ENCODE assay signal across 1 cellular context in the genomic region with DNA sequence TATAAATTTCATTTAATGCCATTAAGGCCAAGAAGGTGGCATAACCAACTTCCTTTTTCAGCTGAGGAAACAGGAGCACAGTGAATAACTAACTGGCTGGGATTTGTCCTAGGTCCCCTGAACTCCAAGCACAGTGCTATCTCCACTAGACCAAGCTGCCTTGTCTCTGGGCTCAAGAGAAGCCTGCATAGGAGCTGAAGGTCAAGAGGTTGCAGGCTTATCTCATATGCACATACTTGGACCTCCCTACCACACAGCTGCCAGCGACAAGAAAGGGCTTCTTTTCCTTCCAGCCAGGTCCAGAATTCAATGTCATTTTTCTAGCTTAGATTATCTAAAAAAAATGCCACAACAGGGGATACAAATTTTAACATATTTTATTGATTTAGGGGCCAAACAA.
TF ChIP-seq lines count a peak whose summit lies in the region.

No MANE protein-coding gene starts in this region.

TF ChIP-seq in K562, 482 proteins besides CTCF, POLR2A, EP300 and RAD21 (continued from another document and continues in another):
- TF ChIP-seq, protein P1, sequence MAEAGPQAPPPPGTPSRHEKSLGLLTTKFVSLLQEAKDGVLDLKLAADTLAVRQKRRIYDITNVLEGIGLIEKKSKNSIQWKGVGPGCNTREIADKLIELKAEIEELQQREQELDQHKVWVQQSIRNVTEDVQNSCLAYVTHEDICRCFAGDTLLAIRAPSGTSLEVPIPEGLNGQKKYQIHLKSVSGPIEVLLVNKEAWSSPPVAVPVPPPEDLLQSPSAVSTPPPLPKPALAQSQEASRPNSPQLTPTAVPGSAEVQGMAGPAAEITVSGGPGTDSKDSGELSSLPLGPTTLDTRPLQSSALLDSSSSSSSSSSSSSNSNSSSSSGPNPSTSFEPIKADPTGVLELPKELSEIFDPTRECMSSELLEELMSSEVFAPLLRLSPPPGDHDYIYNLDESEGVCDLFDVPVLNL (CRISPR knock-in tag; IDR thresholded peaks at IDR 0.05; ENCODE audit: low read depth) = no peak
- TF ChIP-seq, protein P2, sequence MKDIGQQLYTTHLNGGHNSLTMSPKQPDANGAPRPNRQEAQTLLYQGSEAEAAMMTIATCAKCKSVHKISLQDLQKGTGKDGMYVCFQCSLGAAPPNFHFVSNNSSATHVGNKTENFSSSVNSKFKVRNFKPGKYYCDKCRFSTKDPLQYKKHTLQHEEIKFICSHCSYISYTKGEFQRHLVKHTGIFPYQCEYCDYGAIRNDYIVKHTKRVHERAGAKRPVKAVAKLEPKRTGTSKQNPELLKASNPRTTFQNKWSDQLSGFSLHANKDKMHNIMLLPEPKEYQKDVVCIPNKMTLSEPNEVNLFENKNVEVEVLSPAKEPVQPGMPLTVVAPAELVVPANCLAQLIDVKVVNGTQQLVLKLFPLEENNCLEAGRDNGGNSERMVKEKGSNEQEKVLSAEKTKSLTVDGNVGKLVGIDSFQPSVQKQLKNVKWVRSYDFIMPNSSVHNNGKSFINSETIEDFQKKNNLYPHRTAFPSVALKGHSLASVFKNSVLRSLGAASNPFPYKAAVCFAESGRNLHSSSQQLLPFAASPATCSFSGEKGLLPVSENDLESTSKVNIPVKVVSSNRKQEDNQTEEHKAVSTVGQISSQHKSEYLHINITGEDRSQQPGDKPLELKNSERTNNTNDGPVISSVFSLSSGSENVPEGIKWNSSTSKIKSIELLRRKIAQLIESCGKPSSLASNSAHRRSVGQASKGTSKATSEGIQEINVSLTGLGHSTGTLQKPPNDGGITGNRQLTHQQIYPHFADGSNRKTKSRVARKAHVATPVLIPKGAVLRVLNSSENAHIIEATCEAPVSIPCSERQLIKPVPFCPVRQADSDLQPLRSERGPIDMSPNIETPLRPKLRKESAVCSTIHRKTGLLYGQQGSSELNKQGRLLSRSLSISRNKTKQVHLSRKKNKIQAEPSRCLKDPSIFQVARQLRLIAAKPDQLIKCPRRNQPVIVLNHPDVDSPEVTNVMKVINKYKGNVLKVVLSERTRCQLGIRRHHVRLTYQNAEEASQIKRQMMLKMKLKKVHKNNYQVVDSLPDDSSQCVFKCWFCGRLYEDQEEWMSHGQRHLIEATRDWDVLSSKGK (CRISPR knock-in tag; IDR thresholded peaks at IDR 0.05) = no peak
- no peak for TF ChIP-seq YY1 (IDR thresholded peaks at IDR 0.05; ENCODE audit: borderline replicate concordance in 1 of 3, control insufficient read depth in 1 of 3, extremely low read depth in 1 of 3, insufficient read depth in 3 of 3, insufficient read length in 1 of 3, insufficient replicate concordance in 2 of 3, low read depth in 1 of 3, low read length in 2 of 3)
- TF ChIP-seq, protein P3, sequence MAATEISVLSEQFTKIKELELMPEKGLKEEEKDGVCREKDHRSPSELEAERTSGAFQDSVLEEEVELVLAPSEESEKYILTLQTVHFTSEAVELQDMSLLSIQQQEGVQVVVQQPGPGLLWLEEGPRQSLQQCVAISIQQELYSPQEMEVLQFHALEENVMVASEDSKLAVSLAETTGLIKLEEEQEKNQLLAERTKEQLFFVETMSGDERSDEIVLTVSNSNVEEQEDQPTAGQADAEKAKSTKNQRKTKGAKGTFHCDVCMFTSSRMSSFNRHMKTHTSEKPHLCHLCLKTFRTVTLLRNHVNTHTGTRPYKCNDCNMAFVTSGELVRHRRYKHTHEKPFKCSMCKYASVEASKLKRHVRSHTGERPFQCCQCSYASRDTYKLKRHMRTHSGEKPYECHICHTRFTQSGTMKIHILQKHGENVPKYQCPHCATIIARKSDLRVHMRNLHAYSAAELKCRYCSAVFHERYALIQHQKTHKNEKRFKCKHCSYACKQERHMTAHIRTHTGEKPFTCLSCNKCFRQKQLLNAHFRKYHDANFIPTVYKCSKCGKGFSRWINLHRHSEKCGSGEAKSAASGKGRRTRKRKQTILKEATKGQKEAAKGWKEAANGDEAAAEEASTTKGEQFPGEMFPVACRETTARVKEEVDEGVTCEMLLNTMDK (IDR thresholded peaks at IDR 0.05; ENCODE audit: borderline replicate concordance, insufficient read depth, low read depth, low read length, poor library complexity, severe bottlenecking) = no peak
- TF ChIP-seq DPF2 (IDR thresholded peaks at IDR 0.05) = peak; percentile 95
- TF ChIP-seq, protein P4, sequence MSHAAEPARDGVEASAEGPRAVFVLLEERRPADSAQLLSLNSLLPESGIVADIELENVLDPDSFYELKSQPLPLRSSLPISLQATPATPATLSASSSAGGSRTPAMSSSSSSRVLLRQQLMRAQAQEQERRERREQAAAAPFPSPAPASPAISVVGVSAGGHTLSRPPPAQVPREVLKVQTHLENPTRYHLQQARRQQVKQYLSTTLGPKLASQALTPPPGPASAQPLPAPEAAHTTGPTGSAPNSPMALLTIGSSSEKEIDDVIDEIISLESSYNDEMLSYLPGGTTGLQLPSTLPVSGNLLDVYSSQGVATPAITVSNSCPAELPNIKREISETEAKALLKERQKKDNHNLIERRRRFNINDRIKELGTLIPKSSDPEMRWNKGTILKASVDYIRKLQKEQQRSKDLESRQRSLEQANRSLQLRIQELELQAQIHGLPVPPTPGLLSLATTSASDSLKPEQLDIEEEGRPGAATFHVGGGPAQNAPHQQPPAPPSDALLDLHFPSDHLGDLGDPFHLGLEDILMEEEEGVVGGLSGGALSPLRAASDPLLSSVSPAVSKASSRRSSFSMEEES (CRISPR knock-in tag; IDR thresholded peaks at IDR 0.05) = no peak
- TF ChIP-seq TOE1 (IDR thresholded peaks at IDR 0.05; ENCODE audit: borderline replicate concordance) = no peak
- no peak for TF ChIP-seq TOE1 (CRISPR knock-in tag; IDR thresholded peaks at IDR 0.05; ENCODE audit: borderline replicate concordance, low read depth)
- TF ChIP-seq RBM17 (IDR thresholded peaks at IDR 0.05; ENCODE audit: borderline replicate concordance, low read depth, low read length) = no peak
- peak; percentile 57 for TF ChIP-seq CREB1 (IDR thresholded peaks at IDR 0.05)
- TF ChIP-seq CREB1 (CRISPR knock-in tag; IDR thresholded peaks at IDR 0.05) = no peak
- TF ChIP-seq ZKSCAN3 (CRISPR knock-in tag; IDR thresholded peaks at IDR 0.05) = no peak
- TF ChIP-seq, protein P5, sequence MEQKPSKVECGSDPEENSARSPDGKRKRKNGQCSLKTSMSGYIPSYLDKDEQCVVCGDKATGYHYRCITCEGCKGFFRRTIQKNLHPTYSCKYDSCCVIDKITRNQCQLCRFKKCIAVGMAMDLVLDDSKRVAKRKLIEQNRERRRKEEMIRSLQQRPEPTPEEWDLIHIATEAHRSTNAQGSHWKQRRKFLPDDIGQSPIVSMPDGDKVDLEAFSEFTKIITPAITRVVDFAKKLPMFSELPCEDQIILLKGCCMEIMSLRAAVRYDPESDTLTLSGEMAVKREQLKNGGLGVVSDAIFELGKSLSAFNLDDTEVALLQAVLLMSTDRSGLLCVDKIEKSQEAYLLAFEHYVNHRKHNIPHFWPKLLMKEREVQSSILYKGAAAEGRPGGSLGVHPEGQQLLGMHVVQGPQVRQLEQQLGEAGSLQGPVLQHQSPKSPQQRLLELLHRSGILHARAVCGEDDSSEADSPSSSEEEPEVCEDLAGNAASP (IDR thresholded peaks at IDR 0.05) = no peak
- TF ChIP-seq ESRRA (IDR thresholded peaks at IDR 0.05; ENCODE audit: borderline replicate concordance, low read depth) = peak; percentile 98
- TF ChIP-seq NCOA2 (IDR thresholded peaks at IDR 0.05; ENCODE audit: partially characterized antibody in 2 of 2) = no peak
- peak; percentile 90 for TF ChIP-seq ZNF175 (CRISPR knock-in tag; IDR thresholded peaks at IDR 0.05; ENCODE audit: low read depth)
- TF ChIP-seq, protein P6, sequence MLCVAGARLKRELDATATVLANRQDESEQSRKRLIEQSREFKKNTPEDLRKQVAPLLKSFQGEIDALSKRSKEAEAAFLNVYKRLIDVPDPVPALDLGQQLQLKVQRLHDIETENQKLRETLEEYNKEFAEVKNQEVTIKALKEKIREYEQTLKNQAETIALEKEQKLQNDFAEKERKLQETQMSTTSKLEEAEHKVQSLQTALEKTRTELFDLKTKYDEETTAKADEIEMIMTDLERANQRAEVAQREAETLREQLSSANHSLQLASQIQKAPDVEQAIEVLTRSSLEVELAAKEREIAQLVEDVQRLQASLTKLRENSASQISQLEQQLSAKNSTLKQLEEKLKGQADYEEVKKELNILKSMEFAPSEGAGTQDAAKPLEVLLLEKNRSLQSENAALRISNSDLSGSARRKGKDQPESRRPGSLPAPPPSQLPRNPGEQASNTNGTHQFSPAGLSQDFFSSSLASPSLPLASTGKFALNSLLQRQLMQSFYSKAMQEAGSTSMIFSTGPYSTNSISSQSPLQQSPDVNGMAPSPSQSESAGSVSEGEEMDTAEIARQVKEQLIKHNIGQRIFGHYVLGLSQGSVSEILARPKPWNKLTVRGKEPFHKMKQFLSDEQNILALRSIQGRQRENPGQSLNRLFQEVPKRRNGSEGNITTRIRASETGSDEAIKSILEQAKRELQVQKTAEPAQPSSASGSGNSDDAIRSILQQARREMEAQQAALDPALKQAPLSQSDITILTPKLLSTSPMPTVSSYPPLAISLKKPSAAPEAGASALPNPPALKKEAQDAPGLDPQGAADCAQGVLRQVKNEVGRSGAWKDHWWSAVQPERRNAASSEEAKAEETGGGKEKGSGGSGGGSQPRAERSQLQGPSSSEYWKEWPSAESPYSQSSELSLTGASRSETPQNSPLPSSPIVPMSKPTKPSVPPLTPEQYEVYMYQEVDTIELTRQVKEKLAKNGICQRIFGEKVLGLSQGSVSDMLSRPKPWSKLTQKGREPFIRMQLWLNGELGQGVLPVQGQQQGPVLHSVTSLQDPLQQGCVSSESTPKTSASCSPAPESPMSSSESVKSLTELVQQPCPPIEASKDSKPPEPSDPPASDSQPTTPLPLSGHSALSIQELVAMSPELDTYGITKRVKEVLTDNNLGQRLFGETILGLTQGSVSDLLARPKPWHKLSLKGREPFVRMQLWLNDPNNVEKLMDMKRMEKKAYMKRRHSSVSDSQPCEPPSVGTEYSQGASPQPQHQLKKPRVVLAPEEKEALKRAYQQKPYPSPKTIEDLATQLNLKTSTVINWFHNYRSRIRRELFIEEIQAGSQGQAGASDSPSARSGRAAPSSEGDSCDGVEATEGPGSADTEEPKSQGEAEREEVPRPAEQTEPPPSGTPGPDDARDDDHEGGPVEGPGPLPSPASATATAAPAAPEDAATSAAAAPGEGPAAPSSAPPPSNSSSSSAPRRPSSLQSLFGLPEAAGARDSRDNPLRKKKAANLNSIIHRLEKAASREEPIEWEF (CRISPR knock-in tag; IDR thresholded peaks at IDR 0.05) = no peak
- no peak for TF ChIP-seq ZNF24 (IDR thresholded peaks at IDR 0.05)
- TF ChIP-seq, protein P7, sequence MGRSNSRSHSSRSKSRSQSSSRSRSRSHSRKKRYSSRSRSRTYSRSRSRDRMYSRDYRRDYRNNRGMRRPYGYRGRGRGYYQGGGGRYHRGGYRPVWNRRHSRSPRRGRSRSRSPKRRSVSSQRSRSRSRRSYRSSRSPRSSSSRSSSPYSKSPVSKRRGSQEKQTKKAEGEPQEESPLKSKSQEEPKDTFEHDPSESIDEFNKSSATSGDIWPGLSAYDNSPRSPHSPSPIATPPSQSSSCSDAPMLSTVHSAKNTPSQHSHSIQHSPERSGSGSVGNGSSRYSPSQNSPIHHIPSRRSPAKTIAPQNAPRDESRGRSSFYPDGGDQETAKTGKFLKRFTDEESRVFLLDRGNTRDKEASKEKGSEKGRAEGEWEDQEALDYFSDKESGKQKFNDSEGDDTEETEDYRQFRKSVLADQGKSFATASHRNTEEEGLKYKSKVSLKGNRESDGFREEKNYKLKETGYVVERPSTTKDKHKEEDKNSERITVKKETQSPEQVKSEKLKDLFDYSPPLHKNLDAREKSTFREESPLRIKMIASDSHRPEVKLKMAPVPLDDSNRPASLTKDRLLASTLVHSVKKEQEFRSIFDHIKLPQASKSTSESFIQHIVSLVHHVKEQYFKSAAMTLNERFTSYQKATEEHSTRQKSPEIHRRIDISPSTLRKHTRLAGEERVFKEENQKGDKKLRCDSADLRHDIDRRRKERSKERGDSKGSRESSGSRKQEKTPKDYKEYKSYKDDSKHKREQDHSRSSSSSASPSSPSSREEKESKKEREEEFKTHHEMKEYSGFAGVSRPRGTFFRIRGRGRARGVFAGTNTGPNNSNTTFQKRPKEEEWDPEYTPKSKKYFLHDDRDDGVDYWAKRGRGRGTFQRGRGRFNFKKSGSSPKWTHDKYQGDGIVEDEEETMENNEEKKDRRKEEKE (IDR thresholded peaks at IDR 0.05; ENCODE audit: borderline replicate concordance in 1 of 2, control insufficient read depth in 1 of 2, low read depth in 2 of 2, low read length in 1 of 2) = no peak
- no peak for TF ChIP-seq TCFL5 (CRISPR knock-in tag; conservative IDR thresholded peaks at IDR 0.05)
- peak; percentile 95 for TF ChIP-seq SMAD4 (CRISPR knock-in tag; conservative IDR thresholded peaks at IDR 0.05)
- TF ChIP-seq TBL1XR1 (IDR thresholded peaks at IDR 0.05; ENCODE audit: low read length in 2 of 2) = peak; percentile 86
- no peak for TF ChIP-seq SREBF1 (IDR thresholded peaks at IDR 0.05; ENCODE audit: borderline replicate concordance, low read depth, low read length)
- TF ChIP-seq CHD2 (IDR thresholded peaks at IDR 0.05; ENCODE audit: low read depth, low read length) = no peak
- no peak for TF ChIP-seq ZNF507 (tag; conservative IDR thresholded peaks at IDR 0.05)
- TF ChIP-seq SIX5 (IDR thresholded peaks at IDR 0.05; ENCODE audit: borderline replicate concordance in 1 of 2, insufficient read depth in 1 of 2, low read depth in 1 of 2, low read length in 2 of 2) = no peak
- TF ChIP-seq NRF1 (conservative IDR thresholded peaks at IDR 0.05 in 1 of 2, IDR thresholded peaks at IDR 0.05 in 1 of 2) = 0 out of 4 replicates have a peak, but pooled peaks of 1 of the 2 experiments have one; percentile 26
- TF ChIP-seq, protein P8, sequence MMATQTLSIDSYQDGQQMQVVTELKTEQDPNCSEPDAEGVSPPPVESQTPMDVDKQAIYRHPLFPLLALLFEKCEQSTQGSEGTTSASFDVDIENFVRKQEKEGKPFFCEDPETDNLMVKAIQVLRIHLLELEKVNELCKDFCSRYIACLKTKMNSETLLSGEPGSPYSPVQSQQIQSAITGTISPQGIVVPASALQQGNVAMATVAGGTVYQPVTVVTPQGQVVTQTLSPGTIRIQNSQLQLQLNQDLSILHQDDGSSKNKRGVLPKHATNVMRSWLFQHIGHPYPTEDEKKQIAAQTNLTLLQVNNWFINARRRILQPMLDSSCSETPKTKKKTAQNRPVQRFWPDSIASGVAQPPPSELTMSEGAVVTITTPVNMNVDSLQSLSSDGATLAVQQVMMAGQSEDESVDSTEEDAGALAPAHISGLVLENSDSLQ (IDR thresholded peaks at IDR 0.05) = peak; percentile 47
- no peak for TF ChIP-seq CSDE1 (IDR thresholded peaks at IDR 0.05)
- peak; percentile 95 for TF ChIP-seq TAL1 (IDR thresholded peaks at IDR 0.05)
- TF ChIP-seq POLR2AphosphoS5 (IDR thresholded peaks at IDR 0.05; ENCODE audit: control insufficient read depth, insufficient read depth, low read depth, low read length) = peak; percentile 97
- TF ChIP-seq, protein P9, sequence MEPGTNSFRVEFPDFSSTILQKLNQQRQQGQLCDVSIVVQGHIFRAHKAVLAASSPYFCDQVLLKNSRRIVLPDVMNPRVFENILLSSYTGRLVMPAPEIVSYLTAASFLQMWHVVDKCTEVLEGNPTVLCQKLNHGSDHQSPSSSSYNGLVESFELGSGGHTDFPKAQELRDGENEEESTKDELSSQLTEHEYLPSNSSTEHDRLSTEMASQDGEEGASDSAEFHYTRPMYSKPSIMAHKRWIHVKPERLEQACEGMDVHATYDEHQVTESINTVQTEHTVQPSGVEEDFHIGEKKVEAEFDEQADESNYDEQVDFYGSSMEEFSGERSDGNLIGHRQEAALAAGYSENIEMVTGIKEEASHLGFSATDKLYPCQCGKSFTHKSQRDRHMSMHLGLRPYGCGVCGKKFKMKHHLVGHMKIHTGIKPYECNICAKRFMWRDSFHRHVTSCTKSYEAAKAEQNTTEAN (CRISPR knock-in tag; IDR thresholded peaks at IDR 0.05) = no peak
- TF ChIP-seq RBM15 (IDR thresholded peaks at IDR 0.05; ENCODE audit: insufficient read depth, low read length) = no peak
- TF ChIP-seq ZNF583 (CRISPR knock-in tag; IDR thresholded peaks at IDR 0.05) = 0 out of 2 replicates have a peak, but pooled peaks have one; percentile 45
- TF ChIP-seq ETS2 (tag; IDR thresholded peaks at IDR 0.05; ENCODE audit: borderline replicate concordance, poor library complexity, severe bottlenecking) = no peak
- no peak for TF ChIP-seq RBM22 (IDR thresholded peaks at IDR 0.05; ENCODE audit: low read depth, low read length, poor library complexity, severe bottlenecking)
